ENCODE assay signal across 8 cellular contexts in genomic region chr1:39609618-39610331, GRCh38. TPM values are rescaled to one million over a fixed set of nuclear protein-coding genes. Genes with fewer than 3 reads are reported as not detected.
DNase-seq lines count a peak whose midpoint lies in the region; ATAC-seq and TF ChIP-seq lines count a peak whose summit lies in the region.

No MANE protein-coding gene starts in this region.

- H4K91ac ChIP-seq in trophoblast cell (ENCODE audit: low read depth, low read length), result no peak overlapping the region

- peak; percentile 92 to 93 for ATAC-seq in activated T-cell treated with anti-CD3 and anti-CD28 coated beads, Interleukin-2, amount 50 U/mL, for 4 hours

- H3K36me3 ChIP-seq in HEK293 (ENCODE audit: control insufficient read depth in 2 of 2, insufficient read depth in 1 of 2, low read length in 2 of 2), result no peaks in the 10 kb centered on the region
- H3K36me3 ChIP-seq in PC-9 (ENCODE audit: low read depth), result no peaks in the 10 kb centered on the region
- H3K36me3 ChIP-seq in trophoblast cell (ENCODE audit: control insufficient read depth in 1 of 2, insufficient read depth in 2 of 2, low read length in 2 of 2), result no peaks in the 10 kb centered on the region
- H3K36me3 ChIP-seq in uterus, result no peaks in the 10 kb centered on the region

- H3K27me3 ChIP-seq in PC-9 (ENCODE audit: insufficient read depth, low read depth) (no peaks in the 10 kb centered on the region), trophoblast cell (ENCODE audit: insufficient read depth, low read length) (no peaks in the 10 kb centered on the region), uterus (no peaks in the 10 kb centered on the region)

- BruUV-seq in PC-9 (replicated peaks; lab: Mats Ljungman, UMichigan), result no TSS peak

- H3K4me1 Mint-ChIP-seq in activated T-cell treated with anti-CD3 and anti-CD28 coated beads, Interleukin-2, amount 50 U/mL, for 4 hours (ENCODE audit: low read depth), result peaks cover 9% of the 10 kb centered on the region

- TF ChIP-seq CTCF in AG09319 (IDR thresholded peaks at IDR 0.05; ENCODE audit: low read depth, low read length) (peak; percentile 52), HEK293 (tag by site-specific recombination; IDR thresholded peaks at IDR 0.05) (peak; percentile 81; the same call in 1 of the 2 replicates), PC-9 (conservative IDR thresholded peaks at IDR 0.05) (peak; percentile 85), fibroblast of villous mesenchyme (IDR thresholded peaks at IDR 0.05; ENCODE audit: insufficient read depth, low read depth, low read length) (peak; percentile 51), uterus (IDR thresholded peaks at IDR 0.05) (peak; percentile 34 to 69 (median 50))

- H2AFZ ChIP-seq in PC-9 (no peak overlapping the region), trophoblast cell (ENCODE audit: insufficient read depth, low read length, poor library complexity) (peak overlapping the region; percentile 68)

- no peaks in the 10 kb centered on the region for H3K36me3 Mint-ChIP-seq in activated T-cell treated with anti-CD3 and anti-CD28 coated beads, Interleukin-2, amount 50 U/mL, for 4 hours (ENCODE audit: insufficient read depth)

- no peak overlapping the region for H3K4me3 Mint-ChIP-seq in activated T-cell treated with anti-CD3 and anti-CD28 coated beads, Interleukin-2, amount 50 U/mL, for 4 hours

- H3K4me3 ChIP-seq in HEK293 (ENCODE audit: low read depth, low read length) (no peak overlapping the region), PC-9 (no peak overlapping the region), fibroblast of villous mesenchyme (ENCODE audit: low read depth, low read length) (no peak overlapping the region), trophoblast cell (ENCODE audit: low read depth, low read length) (no peak overlapping the region), uterus (no peak overlapping the region)

- H3K27ac ChIP-seq in HEK293 (ENCODE audit: extremely low read depth, low read depth, low read length), result no peak overlapping the region
- H3K27ac ChIP-seq in PC-9, result no peak overlapping the region
- no peak overlapping the region for H3K27ac ChIP-seq in trophoblast cell (ENCODE audit: low read depth, low read length)
- H3K27ac ChIP-seq in uterus, result peak overlapping the region in 1 of 2 donors; percentile 32

- no peak overlapping the region for H4K12ac ChIP-seq in trophoblast cell (ENCODE audit: low read depth, low read length)

- no peaks in the 10 kb centered on the region for H3K9me3 Mint-ChIP-seq in activated T-cell treated with anti-CD3 and anti-CD28 coated beads, Interleukin-2, amount 50 U/mL, for 4 hours

- H3K79me1 ChIP-seq in trophoblast cell (ENCODE audit: low read length), result no peaks in the 10 kb centered on the region

- H3K27me3 Mint-ChIP-seq in activated T-cell treated with anti-CD3 and anti-CD28 coated beads, Interleukin-2, amount 50 U/mL, for 4 hours (ENCODE audit: low read depth), result peaks cover under 1% of the 10 kb centered on the region

- H2BK5ac ChIP-seq in trophoblast cell (ENCODE audit: low read depth, low read length, poor library complexity), result no peak overlapping the region

- peaks cover 13% of the 10 kb centered on the region for H3F3A ChIP-seq in PC-9 (ENCODE audit: insufficient read depth, low read depth)

- no CpG with 5 or more reads among the region's 42 CpGs for WGBS in trophoblast cell (ENCODE audit: extremely low coverage, insufficient coverage, insufficient read length)

- H3K4me2 ChIP-seq in PC-9, result peak overlapping the region; percentile 33; the same call in 1 of the 2 replicates
- peak overlapping the region; percentile 62 for H3K4me2 ChIP-seq in trophoblast cell (ENCODE audit: low read length)

- H3K4ac ChIP-seq in trophoblast cell (ENCODE audit: low read depth, low read length), result no peak overlapping the region

- H2AK5ac ChIP-seq in trophoblast cell (ENCODE audit: low read length), result no peak overlapping the region

- H3K4me1 ChIP-seq in HEK293 (ENCODE audit: control insufficient read depth, insufficient read depth, low read length) (no peaks in the 10 kb centered on the region), PC-9 (replicated peaks; ENCODE audit: insufficient read depth) (peaks cover 6% of the 10 kb centered on the region; the same call in 1 of the 2 replicates), trophoblast cell (ENCODE audit: control insufficient read depth in 1 of 2, insufficient read depth in 2 of 2, low read length in 2 of 2) (peaks cover 0 to 2% of the 10 kb centered on the region in 2 experiments), uterus (no peaks in the 10 kb centered on the region)

- peak overlapping the region; percentile 67 for H4K8ac ChIP-seq in trophoblast cell (ENCODE audit: low read depth, low read length)

- TF ChIP-seq POLR2A in uterus (IDR thresholded peaks at IDR 0.05), result no peak

- H3K18ac ChIP-seq in trophoblast cell (ENCODE audit: low read length), result no peak overlapping the region

- no peaks in the 10 kb centered on the region for H3K79me2 ChIP-seq in PC-9 (ENCODE audit: low read depth)
- H3K79me2 ChIP-seq in trophoblast cell (ENCODE audit: control insufficient read depth, insufficient read depth, low read length, poor library complexity), result no peaks in the 10 kb centered on the region

- no peaks in the 10 kb centered on the region for H3K9me2 ChIP-seq in PC-9 (ENCODE audit: insufficient read depth)

- no peak overlapping the region for H3K23ac ChIP-seq in trophoblast cell (ENCODE audit: low read length)

- no peaks in the 10 kb centered on the region for H3K9me3 ChIP-seq in HEK293 (ENCODE audit: control insufficient read depth, insufficient read depth, low read depth, low read length)
- no peaks in the 10 kb centered on the region for H3K9me3 ChIP-seq in PC-9 (ENCODE audit: insufficient read depth, low read depth)
- H3K9me3 ChIP-seq in trophoblast cell (ENCODE audit: insufficient read depth, low read depth, low read length), result no peaks in the 10 kb centered on the region
- H3K9me3 ChIP-seq in uterus, result no peaks in the 10 kb centered on the region

- POLR2A ChIA-PET in HEK293 (lab: Yijun Ruan, JAX) (no interaction called here), PC-9 (lab: Charles Lee; ENCODE audit: unreplicated experiment) (interaction anchor here (0.6 kb wide), 1 partner anchor 115 kb away, joined by 3 read pairs; no protein-coding TSS in a partner anchor)

- no peak overlapping the region for H3K14ac ChIP-seq in trophoblast cell (ENCODE audit: low read length)

- CTCF ChIA-PET in HEK293 (lab: Yijun Ruan, JAX) (interaction anchor here (0.5 to 13.4 kb wide), 17 partner anchors 10 to 1181 kb away, joined by 3 to 350 read pairs (median 3); no protein-coding TSS in a partner anchor), PC-9 (lab: Charles Lee) (interaction anchor here (0.6 kb wide), 2 partner anchors 8 to 71 kb away, joined by 3 read pairs; no protein-coding TSS in a partner anchor)

- H3K9ac ChIP-seq in trophoblast cell (ENCODE audit: low read length), result no peak overlapping the region

- H2BK12ac ChIP-seq in trophoblast cell (ENCODE audit: low read length), result no peak overlapping the region

- DNase-seq in AG09319 (ENCODE audit: extremely low read depth, low read depth), result no peak
- peak in 1 of 2 experiments; percentile 72 for DNase-seq in PC-9
- DNase-seq in activated T-cell treated with anti-CD3 and anti-CD28 coated beads, Interleukin-2, amount 50 U/mL, for 4 hours, result peak; percentile 75
- DNase-seq in fibroblast of villous mesenchyme (ENCODE audit: low read depth), result no peak
- DNase-seq in trophoblast cell, result peak in 1 of 2 donors; percentile 60
- DNase-seq in uterus, result peak; percentile 56 to 76
- DNase-seq in midbrain (lab: John Stamatoyannopoulos, UW), result no peak

- intact Hi-C loops in PC-9 (cut with micrococcal nuclease; ENCODE audit: unreplicated experiment), result loop anchor here (10.0 kb wide), 1 partner anchor 425 kb away; no protein-coding TSS in a partner anchor
- intact Hi-C loops in uterus (cut with DNase I; ENCODE audit: low total_unique reads), result loop anchor here (5.0 kb wide), 1 partner anchor 43 kb away; no protein-coding TSS in a partner anchor

- H4K20me1 ChIP-seq in PC-9 (ENCODE audit: insufficient read depth), result no peaks in the 10 kb centered on the region

- no peak overlapping the region for H2BK120ac ChIP-seq in trophoblast cell (ENCODE audit: insufficient read depth, low read length, poor library complexity)

TF ChIP-seq in HEK293, 187 proteins besides CTCF, POLR2A, EP300 and RAD21 (continues in another document):
- no peak for TF ChIP-seq ZNF202 (tag by site-specific recombination; IDR thresholded peaks at IDR 0.05; ENCODE audit: borderline replicate concordance)
- no peak for TF ChIP-seq ZNF510 (tag by site-specific recombination; IDR thresholded peaks at IDR 0.05; ENCODE audit: insufficient replicate concordance)
- TF ChIP-seq ZNF544 (tag by site-specific recombination; IDR thresholded peaks at IDR 0.05), result no peak
- TF ChIP-seq SALL2 (tag by site-specific recombination; IDR thresholded peaks at IDR 0.05; ENCODE audit: borderline replicate concordance), result 0 out of 2 replicates have a peak, but pooled peaks have one; percentile 31
- TF ChIP-seq, protein P1, sequence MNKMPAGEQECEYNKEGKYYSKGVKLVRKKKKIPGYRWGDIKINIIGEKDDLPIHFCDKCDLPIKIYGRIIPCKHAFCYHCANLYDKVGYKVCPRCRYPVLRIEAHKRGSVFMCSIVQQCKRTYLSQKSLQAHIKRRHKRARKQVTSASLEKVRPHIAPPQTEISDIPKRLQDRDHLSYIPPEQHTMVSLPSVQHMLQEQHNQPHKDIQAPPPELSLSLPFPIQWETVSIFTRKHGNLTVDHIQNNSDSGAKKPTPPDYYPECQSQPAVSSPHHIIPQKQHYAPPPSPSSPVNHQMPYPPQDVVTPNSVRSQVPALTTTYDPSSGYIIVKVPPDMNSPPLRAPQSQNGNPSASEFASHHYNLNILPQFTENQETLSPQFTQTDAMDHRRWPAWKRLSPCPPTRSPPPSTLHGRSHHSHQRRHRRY (tag by site-specific recombination; IDR thresholded peaks at IDR 0.05), result no peak

RNA-seq across cellular contexts. Expression of gene HEYL, which starts 29.7 kb away (rescaled TPM):
- total RNA-seq in PC-9 (2021), result 0.17 and 0.35 TPM in 2 replicates
- total RNA-seq in activated T-cell treated with anti-CD3 and anti-CD28 coated beads, Interleukin-2, amount 50 U/mL, for 4 hours, result under 1 TPM; 0.05 to 0.11 (median 0.08) TPM
- total RNA-seq in fibroblast of villous mesenchyme, result under 0.01 and 0.32 TPM in 2 replicates
- 0.26 and 0.32 TPM in 2 replicates for polyA plus RNA-seq in trophoblast cell (2013)
- 10 to 100 TPM in 2 of 4 donors, 1 to 10 TPM in 2; 9.4 to 64.0 (median 13.4) TPM for total RNA-seq in uterus

RNA-seq across cellular contexts. Expression of gene PABPC4, which starts 33.2 kb away (rescaled TPM):
- total RNA-seq in PC-9 (2021) (500 and 561 TPM in 2 replicates), fibroblast of villous mesenchyme (115 and 144 TPM in 2 replicates), uterus (100 to 1,000 TPM in 2 of 4 donors, 10 to 100 TPM in 2; 48.2 to 189 (median 102) TPM)
- 100 to 1,000 TPM; 544 to 556 (median 548) TPM for total RNA-seq in activated T-cell treated with anti-CD3 and anti-CD28 coated beads, Interleukin-2, amount 50 U/mL, for 4 hours
- 159 and 165 TPM in 2 replicates for polyA plus RNA-seq in trophoblast cell (2013)

Comparison
In these comparisons a context has a peak if more than half of its experiments do, and no peak if none do; other contexts are left out.
1. DNase-seq: peak in activated T-cell treated with anti-CD3 and anti-CD28 coated beads, Interleukin-2, amount 50 U/mL, for 4 hours (single experiment) and uterus (2 of 2); none in AG09319 (single experiment), fibroblast of villous mesenchyme (single experiment) and midbrain (single experiment).
2. Peak in every context shown above with its lines, with median percentiles within 50 percentile points of each other: CTCF ChIP-seq.